In genomic region chr2:176466918-176467452, GRCh38 we compare ENCODE assay signal across 23 cellular contexts.
A peak's percentile ranks its signal among the peaks of the same experiment; 100 is the strongest.
DNase-seq lines count a peak whose midpoint lies in the region; ATAC-seq, FAIRE-seq and TF ChIP-seq lines count a peak whose summit lies in the region.
"Had no signal": no experiment of that assay in that cellular context is flagged by ENCODE, and none has a peak within 500 bp of the region (broad histone marks: within the 10 kb centered on the region; RNA-seq: fewer than 3 reads in every experiment).

No MANE protein-coding gene starts in this region.

- no peak overlapping the region for H2BK15ac ChIP-seq in neuronal stem cell (ENCODE audit: low read length)

- H3K4me3 ChIP-seq in HEK293 (ENCODE audit: low read depth, low read length) = no peak overlapping the region
- H3K4me3 ChIP-seq in neuronal stem cell (ENCODE audit: low read length in 2 of 2) = no peak overlapping the region
- H3K4me3 ChIP-seq: A549, GM12878, PC-9, SK-N-MC had no signal

- H4K8ac ChIP-seq in neuronal stem cell (ENCODE audit: low read depth, low read length) = no peak overlapping the region

- H3K4ac ChIP-seq in neuronal stem cell (ENCODE audit: low read length) = no peak overlapping the region

- no peak overlapping the region for H2BK120ac ChIP-seq in neuronal stem cell (ENCODE audit: low read depth, low read length)

- TF ChIP-seq CTCF in HEK293 (tag by site-specific recombination; IDR thresholded peaks at IDR 0.05) = no peak

- peak; percentile 82 for DNase-seq in NCI-H82 treated with DMSO at 0.1 percent for 48 hours (lab: John Stamatoyannopoulos, UW; ENCODE audit: unreplicated experiment)
- DNase-seq in kidney glomerular epithelial cell (lab: John Stamatoyannopoulos, UW) = peak; percentile 45
- DNase-seq in neuronal stem cell (ENCODE audit: low spot score) = no peak
- no peak for DNase-seq in AG08395 (ENCODE audit: low spot score)
- DNase-seq in HTR-8/SVneo (ENCODE audit: insufficient read length, low spot score) = no peak
- DNase-seq: BE2C, DND-41, HFFc6, NCI-H1092, NCI-H146, NCI-H2081, NCI-H446 treated with DMSO at 0.1 percent for 48 hours, NCI-H69, PC-9, RPMI8226, SHP77 treated with DMSO at 0.1 percent for 48 hours, SW 1271 had no signal

- H3K27me3 ChIP-seq in neuronal stem cell (ENCODE audit: control insufficient read depth in 3 of 3, insufficient read depth in 3 of 3, low read depth in 1 of 3, low read length in 3 of 3) = no peaks in the 10 kb centered on the region
- H3K27me3 ChIP-seq: BE2C had no signal

- no peak overlapping the region for H3K23ac ChIP-seq in neuronal stem cell (ENCODE audit: low read depth, low read length, poor library complexity)

- no peak overlapping the region for H3K4me2 ChIP-seq in neuronal stem cell (ENCODE audit: insufficient read depth, low read length, poor library complexity, severe bottlenecking)
- H3K4me2 ChIP-seq: A549, PC-9 had no signal

- peak overlapping the region; percentile 76 for H2AFZ ChIP-seq in neuronal stem cell (ENCODE audit: low read length)
- H2AFZ ChIP-seq: PC-9 had no signal

- H3K36me3 ChIP-seq in HEK293 (ENCODE audit: control insufficient read depth in 2 of 2, insufficient read depth in 1 of 2, low read length in 2 of 2) = no peaks in the 10 kb centered on the region
- no peaks in the 10 kb centered on the region for H3K36me3 ChIP-seq in neuronal stem cell (replicated peaks in 1 of 2; ENCODE audit: control insufficient read depth in 2 of 2, insufficient read depth in 2 of 2, low read length in 2 of 2)
- H3K36me3 ChIP-seq: BE2C had no signal

- H2AK5ac ChIP-seq in neuronal stem cell (ENCODE audit: low read depth, low read length) = no peak overlapping the region

- POLR2A ChIA-PET in HEK293 (lab: Yijun Ruan, JAX) = no interaction called here

- no peak overlapping the region for H3K9ac ChIP-seq in neuronal stem cell (ENCODE audit: low read depth, low read length, poor library complexity)

- H3K27ac ChIP-seq in HEK293 (ENCODE audit: extremely low read depth, low read depth, low read length) = no peak overlapping the region
- H3K27ac ChIP-seq in neuronal stem cell (replicated peaks; ENCODE audit: low read length) = no peak overlapping the region
- H3K27ac ChIP-seq: A549, PC-9, SK-N-MC had no signal

- H2BK5ac ChIP-seq in neuronal stem cell (ENCODE audit: low read length) = no peak overlapping the region

- no peak for FAIRE-seq in HTR-8/SVneo (lab: Jason Lieb, UNC)
- FAIRE-seq: A549, GM12878, H54 had no signal

- CTCF ChIA-PET in HEK293 (lab: Yijun Ruan, JAX) = interaction anchor here (0.6 to 2.0 kb wide), 2 partner anchors 12 to 68 kb away, joined by 3 to 6 read pairs; no protein-coding TSS in a partner anchor

- no peak overlapping the region for H3K18ac ChIP-seq in neuronal stem cell (ENCODE audit: low read length)

- H3K4me1 ChIP-seq in HEK293 (ENCODE audit: control insufficient read depth, insufficient read depth, low read length) = peaks cover 8% of the 10 kb centered on the region
- peaks cover 0 to 16% of the 10 kb centered on the region in 2 donors for H3K4me1 ChIP-seq in neuronal stem cell (ENCODE audit: control insufficient read depth in 2 of 2, insufficient read depth in 1 of 2, low read depth in 1 of 2, low read length in 2 of 2)
- H3K4me1 ChIP-seq: A549, BE2C had no signal

- H3K79me1 ChIP-seq in neuronal stem cell (ENCODE audit: low read depth, low read length) = peaks cover 1% of the 10 kb centered on the region

- no peak overlapping the region for H3K14ac ChIP-seq in neuronal stem cell (ENCODE audit: low read length)

- no peak overlapping the region for H2BK12ac ChIP-seq in neuronal stem cell (ENCODE audit: low read length)

- H3K9me3 ChIP-seq in HEK293 (ENCODE audit: control insufficient read depth, insufficient read depth, low read depth, low read length) (no peaks in the 10 kb centered on the region), neuronal stem cell (replicated peaks in 1 of 2; ENCODE audit: control insufficient read depth in 2 of 2, insufficient read depth in 1 of 2, low read depth in 1 of 2, low read length in 2 of 2) (no peaks in the 10 kb centered on the region)
- H3K9me3 ChIP-seq: A549, BE2C had no signal

- no peak overlapping the region for H4K91ac ChIP-seq in neuronal stem cell (ENCODE audit: low read depth, low read length, poor library complexity)

- ATAC-seq in HG03097 (IDR thresholded peaks at IDR 0.05; ENCODE audit: low FRiP score, unreplicated experiment) = no peak
- ATAC-seq: A549, GM12878 had no signal

- WGBS in neuronal stem cell (ENCODE audit: extremely low coverage in 2 of 2, insufficient read length in 2 of 2, insufficient replicate concordance in 1 of 2), 2 donors = no CpG with 5 or more reads among the region's 5 CpGs

TF ChIP-seq in HEK293, 187 proteins besides CTCF, POLR2A, EP300 and RAD21:
- no peak for TF ChIP-seq SP2 (tag by site-specific recombination; IDR thresholded peaks at IDR 0.05)
- TF ChIP-seq OSR2 (tag by site-specific recombination; IDR thresholded peaks at IDR 0.05) = peak; percentile 35; the same call in 1 of the 2 replicates

Comparison
In these comparisons a context has a peak if more than half of its experiments do, and no peak if none do; other contexts are left out.
1. DNase-seq: peak in NCI-H82 treated with DMSO at 0.1 percent for 48 hours (single experiment) and kidney glomerular epithelial cell (single experiment); none in neuronal stem cell (single experiment), AG08395 (single experiment) and HTR-8/SVneo (single experiment).